ENCODE assay signal across 8 cellular contexts in genomic region chr17:59827721-59828477, GRCh38.
DNase-seq lines count a peak whose midpoint lies in the region; ATAC-seq and TF ChIP-seq lines count a peak whose summit lies in the region.

No MANE protein-coding gene starts in this region.

- H3K27me3 ChIP-seq in mammary epithelial cell (ENCODE audit: insufficient read depth, low read length) (no peaks in the 10 kb centered on the region), psoas muscle (ENCODE audit: insufficient read depth in 3 of 3, low read length in 2 of 3) (no peaks in the 10 kb centered on the region)

- no peaks in the 10 kb centered on the region for H3K36me3 ChIP-seq in mammary epithelial cell (ENCODE audit: insufficient read depth, low read length)
- peaks cover 0 to 2% of the 10 kb centered on the region in 2 donors for H3K36me3 ChIP-seq in psoas muscle (ENCODE audit: insufficient read depth in 1 of 2, low read depth in 1 of 2)

- H4K20me1 ChIP-seq in mammary epithelial cell (ENCODE audit: insufficient read depth, low read length), result no peaks in the 10 kb centered on the region

- no TSS peak for BruUV-seq in mammary epithelial cell (replicated peaks; lab: Mats Ljungman, UMichigan)

- peaks cover 47% of the 10 kb centered on the region for H3K4me1 ChIP-seq in mammary epithelial cell (ENCODE audit: insufficient read depth, low read length)
- peaks cover 46% of the 10 kb centered on the region for H3K4me1 ChIP-seq in psoas muscle

- CTCF ChIA-PET in mammary epithelial cell (lab: Charles Lee; ENCODE audit: low non-redundant PET), result no interaction called here

- H3K9ac ChIP-seq in mammary epithelial cell (ENCODE audit: insufficient read depth, low read length), result peak overlapping the region; percentile 63

- peak overlapping the region; percentile 84 for H3K4me3 ChIP-seq in GM12865 (ENCODE audit: low read depth, low read length)
- H3K4me3 ChIP-seq in mammary epithelial cell (replicated peaks in 1 of 3; ENCODE audit: insufficient read depth in 1 of 3, low read depth in 2 of 3, low read length in 3 of 3), result no peak overlapping the region
- H3K4me3 ChIP-seq in psoas muscle, result no peak overlapping the region

- TF ChIP-seq CTCF in GM12865 (IDR thresholded peaks at IDR 0.05; ENCODE audit: insufficient read depth, low read depth, low read length, missing control alignments) (no peak), mammary epithelial cell (conservative IDR thresholded peaks at IDR 0.05 in 1 of 2, IDR thresholded peaks at IDR 0.05 in 1 of 2; ENCODE audit: extremely low read depth in 1 of 2, insufficient read depth in 1 of 2, low read depth in 1 of 2, low read length in 2 of 2) (no peak), psoas muscle (IDR thresholded peaks at IDR 0.05) (no peak)

- WGBS in mammary epithelial cell (ENCODE audit: low coverage, missing lambda C conversion rate), result 100% methylated on average over 5 of the region's 5 CpGs
- WGBS in psoas muscle, 3 donors, result 79 to 94% (median 91%) methylated on average over 5 of the region's 5 CpGs

- peaks cover 10% of the 10 kb centered on the region for H3K79me2 ChIP-seq in mammary epithelial cell (ENCODE audit: insufficient read depth, low read length)

- H3K4me2 ChIP-seq in mammary epithelial cell (ENCODE audit: insufficient read depth, low read depth, low read length), result no peak overlapping the region

- ATAC-seq in psoas muscle (no peak), HG02870 (IDR thresholded peaks at IDR 0.05; ENCODE audit: unreplicated experiment) (no peak)

- no peak overlapping the region for H2AFZ ChIP-seq in mammary epithelial cell (ENCODE audit: low read depth, low read length)

- in situ Hi-C loops in mammary epithelial cell (cut with MboI; ENCODE audit: low sequenced_read_pairs in 2 of 2), result no loop called here

- dilution Hi-C loops in mammary epithelial cell (cut with HindIII; ENCODE audit: low sequenced_read_pairs), result no loop called here

- H3K9me3 ChIP-seq in mammary epithelial cell (replicated peaks; ENCODE audit: insufficient read depth, low read length) (no peaks in the 10 kb centered on the region), psoas muscle (no peaks in the 10 kb centered on the region)

- DNase-seq in GM12865 (ENCODE audit: low read depth) (peak; percentile 73), M059J (ENCODE audit: low read depth) (peak; percentile 68), mammary epithelial cell (no peak), psoas muscle (peak in 1 of 2 donors; percentile 35), cerebellum (ENCODE audit: low spot score) (no peak), GM19240 (ENCODE audit: insufficient read length, low spot score) (no peak), SKM-1 (lab: John Stamatoyannopoulos, UW; ENCODE audit: unreplicated experiment) (no peak)

- intact Hi-C loops in mammary epithelial cell (cut with micrococcal nuclease), result loop anchor here (2.0 kb wide), 1 partner anchor 41 kb away; no protein-coding TSS in a partner anchor
- intact Hi-C loops in psoas muscle (cut with DNase I), result no loop called here

- H3K27ac ChIP-seq in mammary epithelial cell (ENCODE audit: insufficient read depth, low read depth, low read length) (peak overlapping the region; percentile 99), psoas muscle (peak overlapping the region; percentile 79)

Comparison
In these comparisons a context has a peak if more than half of its experiments do, and no peak if none do; other contexts are left out.
1. DNase-seq: peak in GM12865 (single experiment) and M059J (single experiment); none in mammary epithelial cell (single experiment), cerebellum (single experiment), GM19240 (single experiment) and SKM-1 (single experiment).